In the genomic region with DNA sequence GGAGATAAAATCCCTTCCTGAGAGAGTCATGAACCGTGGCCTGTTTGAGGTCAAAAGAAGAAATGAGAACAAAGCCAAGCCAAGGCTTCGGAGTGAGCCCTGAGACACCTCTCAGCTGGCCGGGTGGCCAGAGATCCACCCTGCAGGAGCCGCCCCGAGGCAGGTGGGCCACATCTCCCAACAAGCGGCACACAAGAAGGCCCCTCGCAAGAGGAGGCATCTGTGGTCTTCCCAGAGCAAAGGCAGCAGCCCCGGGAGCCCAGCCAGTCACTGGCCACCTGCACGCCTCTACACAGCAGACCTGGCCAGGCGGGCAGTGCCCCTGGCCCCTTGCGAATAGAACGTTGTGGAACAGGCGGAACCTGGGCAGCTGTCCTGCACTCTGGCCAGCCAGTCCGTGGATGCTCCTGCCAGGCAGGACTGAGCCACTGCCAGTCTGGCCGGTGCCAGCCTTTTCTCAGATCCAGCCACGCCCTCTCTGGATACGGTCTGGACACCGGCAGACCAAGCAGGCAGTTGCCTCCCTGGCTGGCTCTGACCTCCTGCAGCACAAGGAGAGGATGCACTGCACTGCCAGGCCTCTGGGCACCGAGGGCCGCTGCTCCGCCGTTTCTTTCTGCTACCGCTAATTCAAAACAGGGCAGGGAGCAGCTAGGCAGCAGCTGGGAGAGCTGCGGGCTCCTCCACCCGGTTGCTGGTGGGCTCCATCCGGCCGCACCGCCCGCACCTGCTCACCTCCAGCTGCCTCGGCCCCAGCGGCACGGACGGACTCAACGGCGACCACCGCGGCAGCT, we compare ENCODE assay signal across 1 cellular context.
TF ChIP-seq lines count a peak whose summit lies in the region.

No MANE protein-coding gene starts in this region.

TF ChIP-seq in GM23338, 12 proteins besides CTCF, POLR2A, EP300 and RAD21 (continued from another document):
- TF ChIP-seq, protein P1, sequence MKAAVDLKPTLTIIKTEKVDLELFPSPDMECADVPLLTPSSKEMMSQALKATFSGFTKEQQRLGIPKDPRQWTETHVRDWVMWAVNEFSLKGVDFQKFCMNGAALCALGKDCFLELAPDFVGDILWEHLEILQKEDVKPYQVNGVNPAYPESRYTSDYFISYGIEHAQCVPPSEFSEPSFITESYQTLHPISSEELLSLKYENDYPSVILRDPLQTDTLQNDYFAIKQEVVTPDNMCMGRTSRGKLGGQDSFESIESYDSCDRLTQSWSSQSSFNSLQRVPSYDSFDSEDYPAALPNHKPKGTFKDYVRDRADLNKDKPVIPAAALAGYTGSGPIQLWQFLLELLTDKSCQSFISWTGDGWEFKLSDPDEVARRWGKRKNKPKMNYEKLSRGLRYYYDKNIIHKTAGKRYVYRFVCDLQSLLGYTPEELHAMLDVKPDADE (IDR thresholded peaks at IDR 0.05): no peak
- TF ChIP-seq CREB1 (CRISPR knock-in tag; IDR thresholded peaks at IDR 0.05; ENCODE audit: low read depth): no peak
- TF ChIP-seq STAT1 (IDR thresholded peaks at IDR 0.05; ENCODE audit: unreplicated experiment): no peak
- no peak for TF ChIP-seq ZNF114 (CRISPR knock-in tag; IDR thresholded peaks at IDR 0.05)
- TF ChIP-seq EZH2 (IDR thresholded peaks at IDR 0.05; ENCODE audit: low read depth, unreplicated experiment): no peak
- TF ChIP-seq JUNB (IDR thresholded peaks at IDR 0.05; ENCODE audit: unreplicated experiment): no peak
- TF ChIP-seq EZH2phosphoT487 (IDR thresholded peaks at IDR 0.05; ENCODE audit: unreplicated experiment): no peak
- no peak for TF ChIP-seq NANOG (IDR thresholded peaks at IDR 0.05; ENCODE audit: borderline replicate concordance)
